In the genomic region with DNA sequence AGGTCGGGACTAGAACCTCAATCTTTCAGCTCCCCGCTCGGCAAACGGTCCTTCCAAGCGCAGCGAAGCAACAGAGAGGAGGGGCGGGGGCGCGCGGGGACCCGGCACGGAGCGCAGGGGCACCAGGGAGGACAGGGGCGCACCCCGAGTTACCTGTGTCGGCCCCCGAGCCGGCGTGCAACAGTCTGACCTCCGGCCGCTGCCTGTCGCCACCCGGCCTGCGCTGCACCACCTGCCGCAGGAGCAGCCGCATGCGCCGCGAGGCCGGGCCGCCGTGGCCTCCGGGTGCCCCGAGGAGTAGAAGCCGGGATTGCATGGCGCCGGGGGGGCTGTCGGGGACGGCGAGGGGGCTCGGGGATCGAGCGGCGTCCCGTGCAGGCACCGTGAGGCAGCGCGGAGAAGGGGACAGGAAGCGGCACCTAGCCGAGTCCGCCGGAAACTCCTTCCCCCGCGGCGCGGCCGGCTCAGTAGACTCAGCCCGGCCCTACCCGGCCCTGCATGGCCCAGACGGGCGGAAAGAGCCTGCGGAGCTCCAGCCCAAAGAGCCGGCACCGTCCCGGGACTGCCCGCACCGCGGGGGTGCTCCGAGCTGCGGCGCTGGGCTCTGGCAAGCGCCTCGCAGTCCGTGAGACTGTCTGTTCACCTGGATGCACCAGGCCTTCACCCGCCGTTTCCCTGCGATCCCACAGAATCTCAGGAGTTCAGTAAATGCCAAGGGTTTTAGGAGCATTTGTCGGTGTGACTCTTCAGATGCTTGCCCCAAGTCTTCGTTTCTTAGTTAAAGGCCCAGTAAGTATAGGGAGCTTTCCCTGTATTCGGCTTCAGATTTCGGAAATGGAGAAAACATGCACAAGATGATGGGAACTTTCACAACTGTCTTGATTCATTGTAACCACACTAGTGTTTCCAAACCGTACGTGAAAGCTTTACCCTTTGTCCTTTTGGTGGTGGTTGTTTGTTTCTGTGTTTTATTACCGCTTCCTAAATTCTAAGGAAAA, we compare ENCODE assay signal across 8 cellular contexts. TPM values are rescaled to one million over a fixed set of nuclear protein-coding genes. Genes with fewer than 3 reads are reported as not detected.
A peak's percentile ranks its signal among the peaks of the same experiment; 100 is the strongest.
DNase-seq lines count a peak whose midpoint lies in the region; ATAC-seq and TF ChIP-seq lines count a peak whose summit lies in the region.

A gene (minus strand): TSS at position 410 of the 998 bp plus-strand sequence. CDS start 94 bp downstream, at position 316.

- H3K4me2 ChIP-seq in OCI-LY3 (ENCODE audit: low read length) = peak within 1 kb of the TSS; percentile 90

- H3K36me3 Mint-ChIP-seq in CD8-positive, alpha-beta T cell = peaks cover 7% of the 10 kb centered on the region

- H2AFZ ChIP-seq in OCI-LY3 (ENCODE audit: low read depth, low read length) = peak within 1 kb of the TSS; percentile 100

- peaks cover 47% of the 10 kb centered on the region for H3K79me2 ChIP-seq in OCI-LY3 (ENCODE audit: low read length)

- peak within 1 kb of the TSS; percentile 67 for H3K4me3 ChIP-seq in CD8-positive, alpha-beta T cell (ENCODE audit: low read depth, low read length)
- H3K4me3 ChIP-seq in OCI-LY3 (ENCODE audit: low read length) (peak within 1 kb of the TSS; percentile 92), mononuclear cell (ENCODE audit: low read length) (peak within 1 kb of the TSS; percentile 59)

- H3K9me3 Mint-ChIP-seq in CD8-positive, alpha-beta T cell = no peaks in the 10 kb centered on the region

- peak within 1 kb of the TSS; percentile 95 for H3K9ac ChIP-seq in OCI-LY3 (ENCODE audit: low read length)

- H3K27me3 ChIP-seq in CD8-positive, alpha-beta T cell (ENCODE audit: insufficient read depth, low read length) = no peaks in the 10 kb centered on the region
- no peaks in the 10 kb centered on the region for H3K27me3 ChIP-seq in OCI-LY3 (ENCODE audit: low read depth, low read length)
- H3K27me3 ChIP-seq in mononuclear cell (ENCODE audit: insufficient read depth, low read length) = no peaks in the 10 kb centered on the region

- no peak for TF ChIP-seq CTCF in CD8-positive, alpha-beta T cell (IDR thresholded peaks at IDR 0.05)
- no peak for TF ChIP-seq CTCF in OCI-LY3 (IDR thresholded peaks at IDR 0.05; ENCODE audit: low read depth, low read length)

- H3K9me3 ChIP-seq in CD8-positive, alpha-beta T cell (ENCODE audit: low read length) = no peaks in the 10 kb centered on the region
- H3K9me3 ChIP-seq in OCI-LY3 (ENCODE audit: insufficient read depth, low read length) (no peaks in the 10 kb centered on the region), mononuclear cell (ENCODE audit: low read depth, low read length) (no peaks in the 10 kb centered on the region)

- H3K4me1 ChIP-seq in CD8-positive, alpha-beta T cell (ENCODE audit: insufficient read depth, low read length) = peaks cover 31% of the 10 kb centered on the region
- peaks cover 21% of the 10 kb centered on the region for H3K4me1 ChIP-seq in OCI-LY3 (ENCODE audit: low read length)
- H3K4me1 ChIP-seq in mononuclear cell (ENCODE audit: insufficient read depth, low read length) = peaks cover 16% of the 10 kb centered on the region

- ATAC-seq in CD8-positive, alpha-beta T cell = peak; percentile 95
- ATAC-seq in GM19438 (IDR thresholded peaks at IDR 0.05; ENCODE audit: low read depth, unreplicated experiment) (peak; percentile 84), HG03571 (IDR thresholded peaks at IDR 0.05; ENCODE audit: unreplicated experiment) (peak; percentile 83)

- H3K27ac Mint-ChIP-seq in CD8-positive, alpha-beta T cell = peak within 1 kb of the TSS; percentile 97

- H3K27me3 Mint-ChIP-seq in CD8-positive, alpha-beta T cell (ENCODE audit: low read depth) = peaks cover 2% of the 10 kb centered on the region

- H3K36me3 ChIP-seq in CD8-positive, alpha-beta T cell (ENCODE audit: insufficient read depth, low read length) = no peaks in the 10 kb centered on the region
- H3K36me3 ChIP-seq in OCI-LY3 (replicated peaks; ENCODE audit: low read depth, low read length) = no peaks in the 10 kb centered on the region

- peak within 1 kb of the TSS; percentile 93 for H3K4me3 Mint-ChIP-seq in CD8-positive, alpha-beta T cell

- peaks cover 3% of the 10 kb centered on the region; the same call in 1 of the 2 replicates for H4K20me1 ChIP-seq in OCI-LY3 (ENCODE audit: insufficient read depth, low read length)

- intact Hi-C loops in CD8-positive, alpha-beta T cell (cut with DNase I, micrococcal nuclease) = loop anchor here (1.0 to 5.0 kb wide), 8 partner anchors 44 to 698 kb away; a partner anchor contains a TSS

- POLR2A ChIA-PET in CD8-positive, alpha-beta T cell (lab: Charles Lee) = interaction anchor here (0.7 to 2.1 kb wide), 12 partner anchors 11 to 312 kb away, joined by 3 to 4 read pairs (median 3); no protein-coding TSS in a partner anchor

- DNase-seq in CD8-positive, alpha-beta T cell = peak; percentile 71 to 93 (median 82)
- DNase-seq in activated T-cell treated with anti-CD3 and anti-CD28 coated beads for 1 hour (ENCODE audit: low read depth) = peak; percentile 72
- DNase-seq in epithelial cell of prostate (ENCODE audit: low read depth, low spot score) = peak; percentile 31
- DNase-seq in stimulated activated CD8-positive, alpha-beta memory T cell treated with anti-CD3 and anti-CD28 coated beads, Interleukin-4, amount 100 ng/mL, for 1 hour (ENCODE audit: low read depth in 2 of 2, low spot score in 1 of 2) = peak; percentile 67 to 70

- H3K4me1 Mint-ChIP-seq in CD8-positive, alpha-beta T cell (ENCODE audit: low read depth) = peaks cover 41% of the 10 kb centered on the region

- H3K27ac ChIP-seq in CD8-positive, alpha-beta T cell (ENCODE audit: low read depth, low read length) = peak within 1 kb of the TSS; percentile 59
- H3K27ac ChIP-seq in OCI-LY3 (ENCODE audit: low read length) = peak within 1 kb of the TSS; percentile 52
- peak within 1 kb of the TSS; percentile 88 for H3K27ac ChIP-seq in epithelial cell of prostate

- CTCF ChIA-PET in CD8-positive, alpha-beta T cell (lab: Charles Lee) = interaction anchor here (0.7 to 1.6 kb wide), 4 partner anchors 8 to 87 kb away, joined by 3 to 4 read pairs (median 3); a partner anchor contains a TSS

RNA-seq across cellular contexts. Expression of the gene that starts here (rescaled TPM):
- total RNA-seq in CD8-positive, alpha-beta T cell = 10 to 100 TPM; 16.3 to 16.5 TPM
- 18.6 TPM for total RNA-seq in mononuclear cell

Comparison
In these comparisons a context has a peak if more than half of its experiments do, and no peak if none do; other contexts are left out.
1. Peak in every context shown above with its lines: DNase-seq, ATAC-seq, H3K4me3 ChIP-seq and H3K27ac ChIP-seq.
2. DNase-seq: peak in every context shown above with its lines; median percentile 82 in CD8-positive, alpha-beta T cell; 72 in activated T-cell treated with anti-CD3 and anti-CD28 coated beads for 1 hour; 68 in stimulated activated CD8-positive, alpha-beta memory T cell treated with anti-CD3 and anti-CD28 coated beads, Interleukin-4, amount 100 ng/mL, for 1 hour; 31 in epithelial cell of prostate.